ENCODE assay signal across 22 cellular contexts in genomic region chr1:90043573-90043972, GRCh38. TPM values are rescaled to one million over a fixed set of nuclear protein-coding genes. Genes with fewer than 3 reads are reported as not detected.
DNase-seq lines count a peak whose midpoint lies in the region; ATAC-seq, FAIRE-seq and TF ChIP-seq lines count a peak whose summit lies in the region.
"Had no signal": no experiment of that assay in that cellular context is flagged by ENCODE, and none has a peak within 500 bp of the region (broad histone marks: within the 10 kb centered on the region; RNA-seq: fewer than 3 reads in every experiment).

No MANE protein-coding gene starts in this region.

- H3K4me2 ChIP-seq in hepatocyte (peak overlapping the region; percentile 55), HepG2 (ENCODE audit: low read depth, low read length) (peak overlapping the region; percentile 32; the same call in 1 of the 2 replicates)
- H3K4me2 ChIP-seq: BLaER1 had no signal

- H3K27me3 Mint-ChIP-seq in CD8-positive, alpha-beta memory T cell: peaks cover 2 to 3% of the 10 kb centered on the region in 2 donors

- H4K20me1 ChIP-seq in hepatocyte (ENCODE audit: insufficient read depth, poor library complexity, severe bottlenecking) (no peaks in the 10 kb centered on the region), HepG2 (ENCODE audit: insufficient read depth, low read length) (no peaks in the 10 kb centered on the region)
- H4K20me1 ChIP-seq: BLaER1 had no signal

- TF ChIP-seq CTCF in hepatocyte (IDR thresholded peaks at IDR 0.05; ENCODE audit: poor library complexity) (no peak), HepG2 (CRISPR knock-in tag; IDR thresholded peaks at IDR 0.05) (no peak), right lobe of liver (IDR thresholded peaks at IDR 0.05) (no peak)

- H3K27me3 ChIP-seq in hepatocyte: no peaks in the 10 kb centered on the region
- peaks cover 0 to 7% of the 10 kb centered on the region in 2 experiments; a peak in 2 of 5 replicates for H3K27me3 ChIP-seq in HepG2 (ENCODE audit: control insufficient read depth in 1 of 2, insufficient read depth in 2 of 2, low read length in 2 of 2)
- H3K27me3 ChIP-seq in right lobe of liver: no peaks in the 10 kb centered on the region
- no peaks in the 10 kb centered on the region for H3K27me3 ChIP-seq in CD8-positive, alpha-beta memory T cell (ENCODE audit: insufficient read depth, low read length, poor library complexity, severe bottlenecking)
- H3K27me3 ChIP-seq: BE2C, BLaER1 had no signal

- no peak overlapping the region for H3K9ac ChIP-seq in HepG2 (ENCODE audit: insufficient read depth, low read depth, low read length)
- H3K9ac ChIP-seq: BLaER1 had no signal

- peaks cover 6% of the 10 kb centered on the region for H3K4me1 ChIP-seq in hepatocyte (ENCODE audit: insufficient read depth)
- H3K4me1 ChIP-seq in HepG2 (ENCODE audit: insufficient read depth, low read length): peaks cover 19% of the 10 kb centered on the region
- peaks cover 0 to 18% (median 4%) of the 10 kb centered on the region in 4 donors for H3K4me1 ChIP-seq in right lobe of liver
- no peaks in the 10 kb centered on the region for H3K4me1 ChIP-seq in CD8-positive, alpha-beta memory T cell (ENCODE audit: insufficient read depth, low read length)
- H3K4me1 ChIP-seq: BE2C, BLaER1 had no signal

- in situ Hi-C loops in HepG2 (cut with HindIII; ENCODE audit: extremely low pct_ligation_motif_present, low pct_unique_long_range_greater_than_20kb): no loop called here

- no peak overlapping the region for H3K4me3 Mint-ChIP-seq in CD8-positive, alpha-beta memory T cell
- H3K4me3 Mint-ChIP-seq: CD14-positive monocyte; CD4-positive, alpha-beta memory T cell; CD4-positive, CD25-positive, alpha-beta regulatory T cell had no signal

- no peak overlapping the region for H3K4me3 ChIP-seq in hepatocyte
- H3K4me3 ChIP-seq in HepG2 (replicated peaks in 1 of 3; ENCODE audit: insufficient read depth in 1 of 3, low read depth in 2 of 3, low read length in 3 of 3): no peak overlapping the region
- no peak overlapping the region for H3K4me3 ChIP-seq in right lobe of liver
- no peak overlapping the region for H3K4me3 ChIP-seq in CD8-positive, alpha-beta memory T cell (ENCODE audit: low read length)
- H3K4me3 ChIP-seq: BLaER1 had no signal

- H3K27ac ChIP-seq in hepatocyte (no peak overlapping the region), HepG2 (ENCODE audit: extremely low read length, insufficient read depth, low read length) (no peak overlapping the region), right lobe of liver (no peak overlapping the region)
- no peak overlapping the region for H3K27ac ChIP-seq in CD8-positive, alpha-beta memory T cell (ENCODE audit: low read depth, low read length)
- H3K27ac ChIP-seq: BLaER1 had no signal

- H2AFZ ChIP-seq in hepatocyte (no peak overlapping the region), HepG2 (ENCODE audit: low read length) (no peak overlapping the region)

- H3K4me1 Mint-ChIP-seq in CD8-positive, alpha-beta memory T cell: no peaks in the 10 kb centered on the region
- H3K4me1 Mint-ChIP-seq: CD14-positive monocyte; CD4-positive, alpha-beta memory T cell; CD4-positive, CD25-positive, alpha-beta regulatory T cell had no signal

- no peaks in the 10 kb centered on the region for H3K36me3 Mint-ChIP-seq in CD8-positive, alpha-beta memory T cell
- H3K36me3 Mint-ChIP-seq: CD14-positive monocyte; CD4-positive, alpha-beta memory T cell; CD4-positive, CD25-positive, alpha-beta regulatory T cell had no signal

- H3K9me3 ChIP-seq in hepatocyte (ENCODE audit: low read depth) (no peaks in the 10 kb centered on the region), HepG2 (ENCODE audit: low read length) (no peaks in the 10 kb centered on the region), right lobe of liver (no peaks in the 10 kb centered on the region)
- no peaks in the 10 kb centered on the region for H3K9me3 ChIP-seq in CD8-positive, alpha-beta memory T cell (ENCODE audit: low read length)
- H3K9me3 ChIP-seq: BE2C, BLaER1, Caco-2 had no signal

- peak; percentile 32 for ATAC-seq in HepG2
- ATAC-seq in right lobe of liver: peak; percentile 58 to 78 (median 66)
- ATAC-seq in SK-N-SH treated with all-trans-retinoic acid at 6 μM for 48 hours: no peak

- TF ChIP-seq EP300 in HepG2 (IDR thresholded peaks at IDR 0.05; ENCODE audit: low read depth in 2 of 2, low read length in 2 of 2) (no peak), HepG2 (CRISPR knock-in tag; IDR thresholded peaks at IDR 0.05; ENCODE audit: borderline replicate concordance) (no peak)

- no peaks in the 10 kb centered on the region for H3K9me3 Mint-ChIP-seq in CD8-positive, alpha-beta memory T cell
- H3K9me3 Mint-ChIP-seq: CD14-positive monocyte had no signal

- intact Hi-C loops in HepG2 (cut with micrococcal nuclease; ENCODE audit: unreplicated experiment) (no loop called here), right lobe of liver (cut with DNase I) (no loop called here)

- H3K9me2 ChIP-seq in hepatocyte (replicated peaks; ENCODE audit: insufficient read depth): no peaks in the 10 kb centered on the region

- no peak for TF ChIP-seq POLR2A in HepG2 (IDR thresholded peaks at IDR 0.05; ENCODE audit: insufficient read depth in 1 of 2, low read depth in 2 of 2, low read length in 2 of 2)
- TF ChIP-seq POLR2A in right lobe of liver (IDR thresholded peaks at IDR 0.05): no peak

- POLR2A ChIA-PET in HepG2 (lab: Yijun Ruan, JAX): no interaction called here
- POLR2A ChIA-PET in CD8-positive, alpha-beta memory T cell (lab: Charles Lee): no interaction called here

- CTCF ChIA-PET in HepG2 (lab: Yijun Ruan, JAX; ENCODE audit: low intra/inter-chr PET ratio, low total read pairs): no interaction called here
- CTCF ChIA-PET in CD8-positive, alpha-beta memory T cell (lab: Charles Lee): no interaction called here

- BruUV-seq in HepG2 (replicated peaks; lab: Mats Ljungman, UMichigan): no TSS peak

- H3K79me2 ChIP-seq in hepatocyte (no peaks in the 10 kb centered on the region), HepG2 (ENCODE audit: insufficient read depth, low read length) (no peaks in the 10 kb centered on the region)

- H3K27ac Mint-ChIP-seq in CD8-positive, alpha-beta memory T cell: no peak overlapping the region
- H3K27ac Mint-ChIP-seq: CD14-positive monocyte; CD4-positive, alpha-beta memory T cell; CD4-positive, CD25-positive, alpha-beta regulatory T cell had no signal

- H3K36me3 ChIP-seq in hepatocyte (replicated peaks; ENCODE audit: insufficient read depth, low read depth) (no peaks in the 10 kb centered on the region), HepG2 (replicated peaks in 1 of 2; ENCODE audit: control insufficient read depth in 1 of 2, insufficient read depth in 2 of 2, low read length in 2 of 2) (no peaks in the 10 kb centered on the region), right lobe of liver (no peaks in the 10 kb centered on the region)
- no peaks in the 10 kb centered on the region for H3K36me3 ChIP-seq in CD8-positive, alpha-beta memory T cell (ENCODE audit: insufficient read depth, low read length)
- H3K36me3 ChIP-seq: BE2C, BLaER1 had no signal

- DNase-seq in hepatocyte (ENCODE audit: low spot score) (peak; percentile 9), HepG2 (ENCODE audit: low spot score) (no peak), right lobe of liver (no peak), OCI-M1 (lab: John Stamatoyannopoulos, UW) (no peak)
- DNase-seq in CD8-positive, alpha-beta memory T cell: no peak
- DNase-seq: 8988T; ACHN; BE2C; C1 segment of cervical spinal cord; Caco-2; Calu3; CD4-positive, alpha-beta memory T cell; CD4-positive, CD25-positive, alpha-beta regulatory T cell; DMS79 treated with DMSO at 0.1 percent for 48 hours; GF-D8 had no signal

- WGBS in hepatocyte (ENCODE audit: low lambda C conversion rate, missing lambda C conversion rate): 58% methylated on average over 4 of the region's 4 CpGs
- 11% methylated on average over 4 of the region's 4 CpGs for WGBS in HepG2 (ENCODE audit: low lambda C conversion rate)
- WGBS in right lobe of liver (ENCODE audit: insufficient coverage, low coverage, low lambda C conversion rate, missing lambda C conversion rate): 37% methylated on average over 4 of the region's 4 CpGs

- no peak for FAIRE-seq in HepG2 (lab: Jason Lieb, UNC)
- FAIRE-seq: A204.1, D721Med, G401.6, GM12891 had no signal

- TF ChIP-seq RAD21 in HepG2 (CRISPR knock-in tag; IDR thresholded peaks at IDR 0.05): no peak

RNA-seq across cellular contexts. Expression of gene ZNF326, which starts 48.7 kb away (rescaled TPM):
- total RNA-seq in hepatocyte (24.1 and 25.7 TPM in 2 replicates), HepG2 (2016; rRNA removed; fragmentation: Illumina TruSeq; extraction: Trizol) (16.4 and 20.9 TPM in 2 replicates), right lobe of liver (10 to 100 TPM in 5 of 6 experiments, 1 to 10 TPM in 1; 9.5 to 13.8 (median 10.5) TPM)
- polyA plus RNA-seq in hepatocyte (16.1 and 18.3 TPM in 2 replicates), HepG2 (2011; rRNA removed) (5.4 and 6.3 TPM in 2 replicates)
- total RNA-seq in HepG2 (2016; cell fraction: cytosol; rRNA removed; fragmentation: Illumina TruSeq; extraction: Trizol; ENCODE audit: low read depth): 1.9 and 2.8 TPM in 2 replicates
- 15.5 and 17.4 TPM in 2 replicates for total RNA-seq in HepG2 (2016; cell fraction: insoluble cytoplasmic fraction; rRNA removed; fragmentation: Illumina TruSeq; extraction: Trizol)
- 3.4 and 4.4 TPM in 2 replicates for total RNA-seq in HepG2 (2016; cell fraction: membrane; rRNA removed; fragmentation: Illumina TruSeq; extraction: Trizol)
- total RNA-seq in HepG2 (2016; cell fraction: nucleus; rRNA removed; fragmentation: Illumina TruSeq; extraction: Trizol): 41.1 and 42.9 TPM in 2 replicates
- polyA plus RNA-seq in HepG2 (2011; cell fraction: cytosol; rRNA removed): 2.3 and 3.2 TPM in 2 replicates
- 7.5 and 11.7 TPM in 2 replicates for polyA plus RNA-seq in HepG2 (2011; cell fraction: nucleus; rRNA removed)
- 10.0 and 14.3 TPM in 2 replicates for polyA plus RNA-seq in HepG2 (2012)
- 0.93 and 1.4 TPM in 2 replicates for polyA plus RNA-seq in HepG2 (2016; cell fraction: cytosol; fragmentation: Illumina TruSeq; extraction: Trizol; ENCODE audit: low read depth)
- 45.1 and 46.0 TPM in 2 replicates for polyA plus RNA-seq in HepG2 (2016; cell fraction: insoluble cytoplasmic fraction; fragmentation: Illumina TruSeq; extraction: Trizol; ENCODE audit: low read depth)
- polyA plus RNA-seq in HepG2 (2016; cell fraction: membrane; fragmentation: Illumina TruSeq; extraction: Trizol; ENCODE audit: low read depth): 2.0 and 2.8 TPM in 2 replicates
- polyA plus RNA-seq in HepG2 (2016; cell fraction: nucleus; fragmentation: Illumina TruSeq; extraction: Trizol; ENCODE audit: insufficient read depth, low read depth): 47.9 and 52.0 TPM in 2 replicates
- 6.1 and 10.5 TPM in 2 replicates for polyA minus RNA-seq in HepG2 (2011; rRNA and poly(A)+ RNA removed; ENCODE audit: low replicate concordance)
- polyA minus RNA-seq in HepG2 (2011; cell fraction: cytosol; rRNA and poly(A)+ RNA removed): 2.5 and 3.4 TPM in 2 replicates
- 96.4 and 101 TPM in 2 replicates for polyA minus RNA-seq in HepG2 (2011; cell fraction: nucleus; rRNA and poly(A)+ RNA removed)
- 10 to 100 TPM; 26.2 to 26.4 TPM for total RNA-seq in CD8-positive, alpha-beta memory T cell
- polyA plus RNA-seq in CD8-positive, alpha-beta memory T cell: 5.0 TPM
